15 cellular contexts compared by ENCODE assay signal in the genomic region with DNA sequence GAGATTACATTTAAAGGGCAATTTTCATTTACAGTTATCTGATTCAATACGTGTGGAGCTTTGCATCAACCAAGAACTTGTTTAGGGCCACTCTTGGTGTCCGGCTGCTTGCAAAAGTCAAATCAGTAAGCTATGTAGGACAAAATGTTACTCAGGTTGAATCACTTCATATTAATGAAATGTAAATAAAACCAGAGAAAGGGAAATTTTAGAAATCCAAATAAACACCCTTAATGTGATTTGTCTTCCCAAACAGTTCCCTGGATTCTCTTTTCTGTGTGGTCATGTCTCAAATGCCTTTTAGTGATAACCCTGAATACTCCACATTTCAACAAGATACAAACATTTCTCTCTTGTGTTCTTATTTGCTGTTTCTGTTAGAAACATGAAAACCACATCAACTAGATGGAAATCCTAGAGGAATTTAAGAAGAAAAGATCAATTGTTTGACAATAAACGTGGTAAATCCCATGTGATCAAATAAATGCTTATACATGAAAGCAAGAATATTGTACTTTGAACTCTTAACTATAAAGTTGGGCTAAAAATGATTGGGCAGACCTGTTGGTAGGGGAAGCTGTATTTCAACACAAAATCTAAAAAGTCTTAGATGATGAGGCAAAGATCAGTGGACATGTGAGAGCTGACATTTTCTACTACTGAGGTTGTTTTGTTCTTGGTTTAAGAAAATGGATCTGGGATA.
A peak's percentile ranks its signal among the peaks of the same experiment; 100 is the strongest.
DNase-seq lines count a peak whose midpoint lies in the region; ATAC-seq and TF ChIP-seq lines count a peak whose summit lies in the region.
"Had no signal": no experiment of that assay in that cellular context is flagged by ENCODE, and none has a peak within 500 bp of the region (broad histone marks: within the 10 kb centered on the region; RNA-seq: fewer than 3 reads in every experiment).

No MANE protein-coding gene starts in this region.

- no peak overlapping the region for H3K4me3 ChIP-seq in Caco-2 (ENCODE audit: low read depth, low read length)
- no peak overlapping the region for H3K4me3 ChIP-seq in RWPE2 (ENCODE audit: severe bottlenecking)
- H3K4me3 ChIP-seq in osteoblast (ENCODE audit: insufficient read depth, low read length) = no peak overlapping the region
- H3K4me3 ChIP-seq: BLaER1, body of pancreas, uterus had no signal

- H3K4me1 Mint-ChIP-seq in Caco-2 (ENCODE audit: low read depth, unreplicated experiment) = peaks cover 52% of the 10 kb centered on the region
- peaks cover 3% of the 10 kb centered on the region for H3K4me1 Mint-ChIP-seq in endothelial cell (ENCODE audit: unreplicated experiment)

- peak overlapping the region; percentile 92 for H3K27ac Mint-ChIP-seq in Caco-2 (ENCODE audit: unreplicated experiment)
- H3K27ac Mint-ChIP-seq in endothelial cell (ENCODE audit: unreplicated experiment) = no peak overlapping the region
- H3K27ac Mint-ChIP-seq: activated T-helper 2 cell treated with anti-CD3 and anti-CD28 coated beads, Interferon-gamma antibody, Interleukin-2, Interleukin-4, amounts not matched to agents 10 μg/mL and 5 μg/mL and 100 μg/mL, durations not matched to agents 14 hours and 24 hours and 36 hours had no signal

- no peak for TF ChIP-seq CTCF in Caco-2 (IDR thresholded peaks at IDR 0.05; ENCODE audit: insufficient read depth in 1 of 2, low read depth in 1 of 2, low read length in 1 of 2, severe bottlenecking in 1 of 2, unreplicated experiment in 1 of 2)
- TF ChIP-seq CTCF in RWPE2 (IDR thresholded peaks at IDR 0.05; ENCODE audit: poor library complexity, severe bottlenecking) = no peak
- no peak for TF ChIP-seq CTCF in osteoblast (IDR thresholded peaks at IDR 0.05; ENCODE audit: extremely low read depth, low read depth, low read length)
- no peak for TF ChIP-seq CTCF in endothelial cell (IDR thresholded peaks at IDR 0.05; ENCODE audit: unreplicated experiment)

- BruUV-seq in Caco-2 (replicated peaks; lab: Mats Ljungman, UMichigan) = no TSS peak

- peak in 1 of 2 experiments; percentile 55 for DNase-seq in Caco-2
- no peak for DNase-seq in RWPE2 (ENCODE audit: low spot score)
- no peak for DNase-seq in epithelial cell of prostate (ENCODE audit: low read depth, low spot score)
- no peak for DNase-seq in osteoblast (ENCODE audit: insufficient read length, low spot score, missing footprints)
- DNase-seq in UCSD-AML1 (lab: John Stamatoyannopoulos, UW; ENCODE audit: unreplicated experiment) = no peak
- no peak for DNase-seq in endothelial cell (ENCODE audit: low spot score)
- DNase-seq in NCI-H345 (lab: John Stamatoyannopoulos, UW) = no peak
- DNase-seq: body of pancreas; DMS79 treated with DMSO at 0.1 percent for 48 hours; effector memory CD4-positive, alpha-beta T cell; NCI-H1694; uterus had no signal

- H3K79me2 ChIP-seq in osteoblast (ENCODE audit: insufficient read depth, low read length) = no peaks in the 10 kb centered on the region

- no peaks in the 10 kb centered on the region for H4K20me1 ChIP-seq in osteoblast (ENCODE audit: insufficient read depth, low read length)
- H4K20me1 ChIP-seq: BLaER1 had no signal

- ATAC-seq in RWPE2 (ENCODE audit: low read depth) = no peak
- no peak for ATAC-seq in HG03159 (IDR thresholded peaks at IDR 0.05; ENCODE audit: unreplicated experiment)
- ATAC-seq: body of pancreas had no signal

- intact Hi-C loops in Caco-2 (cut with micrococcal nuclease; ENCODE audit: unreplicated experiment) = loop anchor here (1.0 to 5.0 kb wide), 8 partner anchors 13 to 258 kb away; no protein-coding TSS in a partner anchor

- H3K27me3 Mint-ChIP-seq in Caco-2 (ENCODE audit: insufficient read depth, unreplicated experiment) (no peaks in the 10 kb centered on the region), endothelial cell (ENCODE audit: unreplicated experiment) (peaks cover 3% of the 10 kb centered on the region)

- H3K4me3 Mint-ChIP-seq in Caco-2 (ENCODE audit: unreplicated experiment) = peak overlapping the region; percentile 35
- no peak overlapping the region for H3K4me3 Mint-ChIP-seq in endothelial cell (ENCODE audit: unreplicated experiment)

- H3K36me3 Mint-ChIP-seq in Caco-2 (ENCODE audit: insufficient read depth, unreplicated experiment) (peaks cover 8% of the 10 kb centered on the region), endothelial cell (ENCODE audit: low read depth, unreplicated experiment) (no peaks in the 10 kb centered on the region)

- CTCF ChIA-PET in Caco-2 (lab: Charles Lee) = interaction anchor here (0.6 to 1.6 kb wide), 4 partner anchors 18 to 307 kb away, joined by 3 to 8 read pairs (median 4); no protein-coding TSS in a partner anchor

- peaks cover 42% of the 10 kb centered on the region for H3K4me1 ChIP-seq in Caco-2
- peaks cover 38% of the 10 kb centered on the region for H3K4me1 ChIP-seq in RWPE2 (ENCODE audit: insufficient read depth, poor library complexity, severe bottlenecking)
- H3K4me1 ChIP-seq in osteoblast (ENCODE audit: insufficient read depth, low read length) = peaks cover 62% of the 10 kb centered on the region
- H3K4me1 ChIP-seq: BLaER1, body of pancreas, uterus had no signal

- H3K27me3 ChIP-seq in Caco-2 (replicated peaks; ENCODE audit: control insufficient read depth, insufficient read depth, low read length) (no peaks in the 10 kb centered on the region), RWPE2 (ENCODE audit: insufficient read depth, poor library complexity, severe bottlenecking) (no peaks in the 10 kb centered on the region), osteoblast (ENCODE audit: insufficient read depth, low read length) (no peaks in the 10 kb centered on the region)
- H3K27me3 ChIP-seq: BLaER1, body of pancreas, uterus had no signal

- H3K36me3 ChIP-seq in Caco-2 (ENCODE audit: control insufficient read depth, insufficient read depth, low read length) = no peaks in the 10 kb centered on the region
- no peaks in the 10 kb centered on the region for H3K36me3 ChIP-seq in RWPE2 (ENCODE audit: low read depth)
- no peaks in the 10 kb centered on the region for H3K36me3 ChIP-seq in osteoblast (ENCODE audit: insufficient read depth, low read length)
- H3K36me3 ChIP-seq: BLaER1, uterus had no signal

- peak overlapping the region; percentile 36 for H3K4me2 ChIP-seq in osteoblast (ENCODE audit: insufficient read depth, low read length)
- H3K4me2 ChIP-seq: BLaER1 had no signal

- H3K9me3 ChIP-seq in Caco-2 = peaks cover 1% of the 10 kb centered on the region; the same call in 1 of the 2 replicates
- no peaks in the 10 kb centered on the region for H3K9me3 ChIP-seq in RWPE2 (ENCODE audit: severe bottlenecking)
- H3K9me3 ChIP-seq in osteoblast (ENCODE audit: low read depth, low read length) = no peaks in the 10 kb centered on the region
- H3K9me3 ChIP-seq: BLaER1, body of pancreas, uterus had no signal

- POLR2A ChIA-PET in Caco-2 (lab: Charles Lee) = interaction anchor here (0.5 to 0.6 kb wide), 2 partner anchors 1181 to 1868 kb away, joined by 3 read pairs; partner anchors contain the start of gene SRSF7

- H3K27ac ChIP-seq in RWPE2 (ENCODE audit: poor library complexity, severe bottlenecking) (peak overlapping the region; percentile 34), epithelial cell of prostate (peak overlapping the region; percentile 52), osteoblast (ENCODE audit: low read depth, low read length) (peak overlapping the region; percentile 96)
- H3K27ac ChIP-seq: BLaER1, body of pancreas, uterus had no signal

- H3K9me3 Mint-ChIP-seq in Caco-2 (ENCODE audit: unreplicated experiment) (no peaks in the 10 kb centered on the region), endothelial cell (ENCODE audit: unreplicated experiment) (no peaks in the 10 kb centered on the region)
- H3K9me3 Mint-ChIP-seq: activated T-helper 2 cell treated with anti-CD3 and anti-CD28 coated beads, Interferon-gamma antibody, Interleukin-2, Interleukin-4, amounts not matched to agents 10 μg/mL and 5 μg/mL and 100 μg/mL, durations not matched to agents 14 hours and 24 hours and 36 hours had no signal

- H2AFZ ChIP-seq in osteoblast (ENCODE audit: low read length) = no peak overlapping the region

Comparison
In these comparisons a context has a peak if more than half of its experiments do, and no peak if none do; other contexts are left out.
1. H3K27ac ChIP-seq: peak in every context shown above with its lines; median percentile 96 in osteoblast; 52 in epithelial cell of prostate; 34 in RWPE2.